21 cellular contexts compared by ENCODE assay signal in the genomic region with DNA sequence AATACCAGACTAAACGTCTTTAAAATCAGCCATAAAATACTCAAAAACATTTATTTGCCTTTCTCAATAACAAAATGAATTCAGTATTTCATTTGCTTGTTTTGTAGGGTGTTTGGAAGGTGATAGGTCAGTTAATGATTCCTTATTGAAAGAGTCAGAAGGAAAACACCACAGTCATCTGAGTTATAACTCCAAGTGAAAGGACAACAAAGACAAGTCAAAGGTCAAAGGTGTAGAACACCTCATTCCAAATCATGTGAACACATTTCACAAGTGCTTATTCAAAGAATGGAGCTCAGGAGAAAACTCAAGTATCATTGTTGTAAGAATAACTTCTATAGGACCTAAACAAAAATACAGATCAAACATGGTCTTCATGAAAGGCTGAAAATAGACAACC.
DNase-seq lines count a peak whose midpoint lies in the region; ATAC-seq, FAIRE-seq and TF ChIP-seq lines count a peak whose summit lies in the region.
"Had no signal": no experiment of that assay in that cellular context is flagged by ENCODE, and none has a peak within 500 bp of the region (broad histone marks: within the 10 kb centered on the region; RNA-seq: fewer than 3 reads in every experiment).

No MANE protein-coding gene starts in this region.

- in situ Hi-C loops in Caki2 (cut with HindIII; ENCODE audit: low pct_unique_long_range_greater_than_20kb, low sequenced_read_pairs) = no loop called here
- in situ Hi-C loops in GM12878 (cut with MboI) = no loop called here

- CTCF ChIA-PET in GM12878 (lab: Yijun Ruan, JAX) = no interaction called here

- no peak overlapping the region for H2AFZ ChIP-seq in GM12878 (ENCODE audit: control insufficient read depth, low read depth, low read length)

- no peak overlapping the region for H3K9ac ChIP-seq in GM12878 (ENCODE audit: control insufficient read depth, insufficient read depth, low read length)
- H3K9ac ChIP-seq: BLaER1 had no signal

- no peak overlapping the region for H3K27ac ChIP-seq in GM12878 (ENCODE audit: control insufficient read depth, insufficient read depth)
- no peak overlapping the region for H3K27ac ChIP-seq in right lobe of liver
- H3K27ac ChIP-seq: BLaER1 had no signal

- H3K36me3 ChIP-seq in GM12878 (ENCODE audit: control insufficient read depth in 2 of 2, insufficient read depth in 2 of 2, low read length in 1 of 2) (no peaks in the 10 kb centered on the region), right lobe of liver (no peaks in the 10 kb centered on the region)
- H3K36me3 ChIP-seq: BLaER1, HAP-1 had no signal

- no peak for TF ChIP-seq EP300 in GM12878 (IDR thresholded peaks at IDR 0.05; ENCODE audit: borderline replicate concordance in 1 of 2, control insufficient read depth in 1 of 2, low read depth in 2 of 2, low read length in 2 of 2)

- WGBS in GM12878 (ENCODE audit: insufficient coverage, insufficient replicate concordance, low lambda C conversion rate, missing lambda C conversion rate) = 0% methylated on average over 1 of the region's 1 CpG
- WGBS in right lobe of liver (ENCODE audit: insufficient coverage, low coverage, low lambda C conversion rate, missing lambda C conversion rate) = 15% methylated on average over 1 of the region's 1 CpG

- intact Hi-C loops in GM12878 (cut with micrococcal nuclease; ENCODE audit: unreplicated experiment) (no loop called here), right lobe of liver (cut with DNase I) (no loop called here)

- H3K4me3 ChIP-seq in GM12878 (no peak overlapping the region), right lobe of liver (no peak overlapping the region)
- H3K4me3 ChIP-seq: BLaER1, HAP-1 had no signal

- SMC1A ChIA-PET in GM12878 (lab: Charles Lee; ENCODE audit: uncharacterized antibody, unreplicated experiment) = no interaction called here

- TF ChIP-seq RAD21 in GM12878 (IDR thresholded peaks at IDR 0.05; ENCODE audit: insufficient read depth, low read depth, low read length) = no peak

- FAIRE-seq in GM12878 (lab: Jason Lieb, UNC) = no peak
- FAIRE-seq: GM18507, H1 had no signal

- POLR2A ChIA-PET in GM12878 (lab: Charles Lee) = interaction anchor here (0.5 kb wide), 1 partner anchor 379 kb away, joined by 5 read pairs; no protein-coding TSS in a partner anchor

- no peak overlapping the region for H3K4me2 ChIP-seq in GM12878 (ENCODE audit: control insufficient read depth, insufficient read depth)
- H3K4me2 ChIP-seq: BLaER1 had no signal

- H3K4me1 ChIP-seq in GM12878 (ENCODE audit: control insufficient read depth, insufficient read depth, low read length) = no peaks in the 10 kb centered on the region
- peaks cover 0 to 11% (median 0%) of the 10 kb centered on the region in 4 donors for H3K4me1 ChIP-seq in right lobe of liver
- H3K4me1 ChIP-seq: BLaER1, HAP-1 had no signal

- TF ChIP-seq CTCF in GM12878 (IDR thresholded peaks at IDR 0.05 in 2 of 3, conservative IDR thresholded peaks at IDR 0.05 in 1 of 3; ENCODE audit: control insufficient read depth in 2 of 3, extremely low read depth in 1 of 3, insufficient read depth in 1 of 3, low read depth in 3 of 3, low read length in 3 of 3) = no peak
- no peak for TF ChIP-seq CTCF in right lobe of liver (IDR thresholded peaks at IDR 0.05)

- H3K9me3 ChIP-seq in GM12878 (replicated peaks; ENCODE audit: control insufficient read depth, insufficient read depth, low read length) = no peaks in the 10 kb centered on the region
- no peaks in the 10 kb centered on the region for H3K9me3 ChIP-seq in right lobe of liver
- H3K9me3 ChIP-seq: BLaER1, HAP-1 had no signal

- RAD21 ChIA-PET in GM12878 (lab: Charles Lee; ENCODE audit: unreplicated experiment) = no interaction called here

- H4K20me1 ChIP-seq in GM12878 (ENCODE audit: control insufficient read depth, insufficient read depth) = no peaks in the 10 kb centered on the region
- H4K20me1 ChIP-seq: BLaER1 had no signal

- BruUV-seq in GM12878 (replicated peaks; lab: Mats Ljungman, UMichigan) = no TSS peak

- H3K27me3 ChIP-seq in GM12878 (replicated peaks in 1 of 2; ENCODE audit: control insufficient read depth in 2 of 2, insufficient read depth in 2 of 2, low read length in 1 of 2) (no peaks in the 10 kb centered on the region), right lobe of liver (no peaks in the 10 kb centered on the region)
- H3K27me3 ChIP-seq: BLaER1 had no signal

- no peaks in the 10 kb centered on the region for H3K79me2 ChIP-seq in GM12878 (ENCODE audit: control insufficient read depth, insufficient read depth, low read length)

- no peak for ATAC-seq in GM12878
- ATAC-seq in right lobe of liver = peak; percentile 84 to 99 (median 96)
- no peak for ATAC-seq in GM18511 (IDR thresholded peaks at IDR 0.05; ENCODE audit: unreplicated experiment)
- no peak for ATAC-seq in HG03469 (IDR thresholded peaks at IDR 0.05; ENCODE audit: unreplicated experiment)

- no peak for TF ChIP-seq POLR2A in GM12878 (IDR thresholded peaks at IDR 0.05; ENCODE audit: low read depth, low read length)
- no peak for TF ChIP-seq POLR2A in right lobe of liver (IDR thresholded peaks at IDR 0.05)
- no peak for TF ChIP-seq POLR2A in erythroblast (IDR thresholded peaks at IDR 0.05; ENCODE audit: low read length)

- DNase-seq in Caki2 (ENCODE audit: low read depth) (peak; percentile 14), GM12878 (ENCODE audit: low read depth, low spot score) (no peak), kidney tubule cell (ENCODE audit: low spot score) (peak; percentile 3), right lobe of liver (no peak), erythroblast (lab: John Stamatoyannopoulos, UW) (no peak)
- DNase-seq in NK-92 treated with Interleukin-12 subunit alpha and Interleukin-12 subunit beta, amount 100 ng/mL, for 24 hours (lab: John Stamatoyannopoulos, UW) = no peak
- DNase-seq: 8988T; Calu3; CD4-positive, alpha-beta memory T cell; DMS 273 treated with DMSO at 0.1 percent for 48 hours; DMS79; GF-D8; IMR-90; Karpas-422; KBM-7 had no signal

TF ChIP-seq in GM12878, 131 proteins besides CTCF, POLR2A, EP300 and RAD21:
- TF ChIP-seq, protein P1, sequence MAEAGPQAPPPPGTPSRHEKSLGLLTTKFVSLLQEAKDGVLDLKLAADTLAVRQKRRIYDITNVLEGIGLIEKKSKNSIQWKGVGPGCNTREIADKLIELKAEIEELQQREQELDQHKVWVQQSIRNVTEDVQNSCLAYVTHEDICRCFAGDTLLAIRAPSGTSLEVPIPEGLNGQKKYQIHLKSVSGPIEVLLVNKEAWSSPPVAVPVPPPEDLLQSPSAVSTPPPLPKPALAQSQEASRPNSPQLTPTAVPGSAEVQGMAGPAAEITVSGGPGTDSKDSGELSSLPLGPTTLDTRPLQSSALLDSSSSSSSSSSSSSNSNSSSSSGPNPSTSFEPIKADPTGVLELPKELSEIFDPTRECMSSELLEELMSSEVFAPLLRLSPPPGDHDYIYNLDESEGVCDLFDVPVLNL (IDR thresholded peaks at IDR 0.05; ENCODE audit: low read depth, low read length) = no peak
- TF ChIP-seq EED (IDR thresholded peaks at IDR 0.05; ENCODE audit: low read depth) (no peak), BHLHE40 (IDR thresholded peaks at IDR 0.05; ENCODE audit: borderline replicate concordance in 1 of 2, low read depth in 2 of 2, low read length in 1 of 2) (no peak), TCF12 (IDR thresholded peaks at IDR 0.05; ENCODE audit: low read depth, low read length) (no peak), NFIC (IDR thresholded peaks at IDR 0.05; ENCODE audit: low read depth, low read length) (no peak), SUPT20H (IDR thresholded peaks at IDR 0.05; ENCODE audit: borderline replicate concordance, control insufficient read depth, low read depth, low read length) (no peak), NR2C1 (IDR thresholded peaks at IDR 0.05) (peak; percentile 41; the same call in 1 of the 2 replicates)
TF ChIP-seq in GM12878: peak in this region for 1.

Comparison
In these comparisons a context has a peak if more than half of its experiments do, and no peak if none do; other contexts are left out.
1. DNase-seq: peak in Caki2 (single experiment) and kidney tubule cell (single experiment); none in GM12878 (single experiment), right lobe of liver (0 of 3), NK-92 treated with Interleukin-12 subunit alpha and Interleukin-12 subunit beta, amount 100 ng/mL, for 24 hours (single experiment) and erythroblast (0 of 2).
2. ATAC-seq: peak in right lobe of liver (4 of 4); none in GM12878 (single experiment), GM18511 (single experiment) and HG03469 (single experiment).